Comparison of ENCODE assay signal across 2 cellular contexts in the genomic region with DNA sequence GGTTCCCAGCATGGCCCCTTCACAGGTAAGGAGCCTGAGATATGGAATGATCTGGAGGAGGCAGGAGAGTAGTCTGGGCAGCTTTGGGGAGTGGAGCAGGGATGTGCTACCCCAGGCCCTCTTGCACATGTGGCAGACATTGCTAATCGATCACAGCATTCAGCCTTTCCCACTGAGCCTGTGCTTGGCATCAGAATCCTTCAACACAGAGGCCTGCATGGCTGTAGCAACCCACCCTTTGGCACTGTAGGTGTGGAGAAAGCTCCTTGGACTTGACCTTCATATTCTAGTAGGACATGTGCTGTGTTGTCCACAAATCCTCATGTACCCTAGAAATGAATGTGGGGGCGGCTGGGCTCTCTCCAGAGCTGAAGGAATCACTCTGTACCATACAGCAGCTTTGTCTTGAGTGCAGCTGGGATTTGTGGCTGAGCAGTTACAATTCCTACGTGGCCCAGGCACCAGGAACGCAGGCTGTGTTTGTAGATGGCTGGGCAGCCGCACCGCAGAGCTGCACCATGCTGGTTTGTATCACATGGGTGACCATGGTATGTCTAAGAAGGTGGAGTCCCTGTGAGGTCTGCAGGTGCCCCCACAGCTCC.
TF ChIP-seq lines count a peak whose summit lies in the region.

No MANE protein-coding gene starts in this region.

TF ChIP-seq in HEK293, 187 proteins besides CTCF, POLR2A, EP300 and RAD21 (continued from another document):
- TF ChIP-seq ZBTB17 (tag by site-specific recombination; IDR thresholded peaks at IDR 0.05), result peak; percentile 79
- TF ChIP-seq ZBTB1 (tag by site-specific recombination; IDR thresholded peaks at IDR 0.05), result no peak

TF ChIP-seq in K562, 482 proteins besides CTCF, POLR2A, EP300 and RAD21 (continued from another document):
- TF ChIP-seq, protein P1, sequence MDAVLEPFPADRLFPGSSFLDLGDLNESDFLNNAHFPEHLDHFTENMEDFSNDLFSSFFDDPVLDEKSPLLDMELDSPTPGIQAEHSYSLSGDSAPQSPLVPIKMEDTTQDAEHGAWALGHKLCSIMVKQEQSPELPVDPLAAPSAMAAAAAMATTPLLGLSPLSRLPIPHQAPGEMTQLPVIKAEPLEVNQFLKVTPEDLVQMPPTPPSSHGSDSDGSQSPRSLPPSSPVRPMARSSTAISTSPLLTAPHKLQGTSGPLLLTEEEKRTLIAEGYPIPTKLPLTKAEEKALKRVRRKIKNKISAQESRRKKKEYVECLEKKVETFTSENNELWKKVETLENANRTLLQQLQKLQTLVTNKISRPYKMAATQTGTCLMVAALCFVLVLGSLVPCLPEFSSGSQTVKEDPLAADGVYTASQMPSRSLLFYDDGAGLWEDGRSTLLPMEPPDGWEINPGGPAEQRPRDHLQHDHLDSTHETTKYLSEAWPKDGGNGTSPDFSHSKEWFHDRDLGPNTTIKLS (IDR thresholded peaks at IDR 0.05; ENCODE audit: borderline replicate concordance, low read depth), result peak; percentile 43; the same call in 1 of the 2 replicates
- TF ChIP-seq, protein P2, sequence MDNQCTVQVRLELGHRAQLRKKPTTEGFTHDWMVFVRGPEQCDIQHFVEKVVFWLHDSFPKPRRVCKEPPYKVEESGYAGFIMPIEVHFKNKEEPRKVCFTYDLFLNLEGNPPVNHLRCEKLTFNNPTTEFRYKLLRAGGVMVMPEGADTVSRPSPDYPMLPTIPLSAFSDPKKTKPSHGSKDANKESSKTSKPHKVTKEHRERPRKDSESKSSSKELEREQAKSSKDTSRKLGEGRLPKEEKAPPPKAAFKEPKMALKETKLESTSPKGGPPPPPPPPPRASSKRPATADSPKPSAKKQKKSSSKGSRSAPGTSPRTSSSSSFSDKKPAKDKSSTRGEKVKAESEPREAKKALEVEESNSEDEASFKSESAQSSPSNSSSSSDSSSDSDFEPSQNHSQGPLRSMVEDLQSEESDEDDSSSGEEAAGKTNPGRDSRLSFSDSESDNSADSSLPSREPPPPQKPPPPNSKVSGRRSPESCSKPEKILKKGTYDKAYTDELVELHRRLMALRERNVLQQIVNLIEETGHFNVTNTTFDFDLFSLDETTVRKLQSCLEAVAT (IDR thresholded peaks at IDR 0.05), result peak in 1 of 2 experiments; percentile 69; a peak in 1 of 4 replicates
- TF ChIP-seq, protein P3, sequence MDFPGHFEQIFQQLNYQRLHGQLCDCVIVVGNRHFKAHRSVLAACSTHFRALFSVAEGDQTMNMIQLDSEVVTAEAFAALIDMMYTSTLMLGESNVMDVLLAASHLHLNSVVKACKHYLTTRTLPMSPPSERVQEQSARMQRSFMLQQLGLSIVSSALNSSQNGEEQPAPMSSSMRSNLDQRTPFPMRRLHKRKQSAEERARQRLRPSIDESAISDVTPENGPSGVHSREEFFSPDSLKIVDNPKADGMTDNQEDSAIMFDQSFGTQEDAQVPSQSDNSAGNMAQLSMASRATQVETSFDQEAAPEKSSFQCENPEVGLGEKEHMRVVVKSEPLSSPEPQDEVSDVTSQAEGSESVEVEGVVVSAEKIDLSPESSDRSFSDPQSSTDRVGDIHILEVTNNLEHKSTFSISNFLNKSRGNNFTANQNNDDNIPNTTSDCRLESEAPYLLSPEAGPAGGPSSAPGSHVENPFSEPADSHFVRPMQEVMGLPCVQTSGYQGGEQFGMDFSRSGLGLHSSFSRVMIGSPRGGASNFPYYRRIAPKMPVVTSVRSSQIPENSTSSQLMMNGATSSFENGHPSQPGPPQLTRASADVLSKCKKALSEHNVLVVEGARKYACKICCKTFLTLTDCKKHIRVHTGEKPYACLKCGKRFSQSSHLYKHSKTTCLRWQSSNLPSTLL (IDR thresholded peaks at IDR 0.05), result no peak
- TF ChIP-seq, protein P4, sequence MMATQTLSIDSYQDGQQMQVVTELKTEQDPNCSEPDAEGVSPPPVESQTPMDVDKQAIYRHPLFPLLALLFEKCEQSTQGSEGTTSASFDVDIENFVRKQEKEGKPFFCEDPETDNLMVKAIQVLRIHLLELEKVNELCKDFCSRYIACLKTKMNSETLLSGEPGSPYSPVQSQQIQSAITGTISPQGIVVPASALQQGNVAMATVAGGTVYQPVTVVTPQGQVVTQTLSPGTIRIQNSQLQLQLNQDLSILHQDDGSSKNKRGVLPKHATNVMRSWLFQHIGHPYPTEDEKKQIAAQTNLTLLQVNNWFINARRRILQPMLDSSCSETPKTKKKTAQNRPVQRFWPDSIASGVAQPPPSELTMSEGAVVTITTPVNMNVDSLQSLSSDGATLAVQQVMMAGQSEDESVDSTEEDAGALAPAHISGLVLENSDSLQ (IDR thresholded peaks at IDR 0.05), result no peak
- TF ChIP-seq EGR1 (conservative IDR thresholded peaks at IDR 0.05), result 0 out of 2 replicates have a peak, but pooled peaks have one; percentile 18
- TF ChIP-seq, protein P5, sequence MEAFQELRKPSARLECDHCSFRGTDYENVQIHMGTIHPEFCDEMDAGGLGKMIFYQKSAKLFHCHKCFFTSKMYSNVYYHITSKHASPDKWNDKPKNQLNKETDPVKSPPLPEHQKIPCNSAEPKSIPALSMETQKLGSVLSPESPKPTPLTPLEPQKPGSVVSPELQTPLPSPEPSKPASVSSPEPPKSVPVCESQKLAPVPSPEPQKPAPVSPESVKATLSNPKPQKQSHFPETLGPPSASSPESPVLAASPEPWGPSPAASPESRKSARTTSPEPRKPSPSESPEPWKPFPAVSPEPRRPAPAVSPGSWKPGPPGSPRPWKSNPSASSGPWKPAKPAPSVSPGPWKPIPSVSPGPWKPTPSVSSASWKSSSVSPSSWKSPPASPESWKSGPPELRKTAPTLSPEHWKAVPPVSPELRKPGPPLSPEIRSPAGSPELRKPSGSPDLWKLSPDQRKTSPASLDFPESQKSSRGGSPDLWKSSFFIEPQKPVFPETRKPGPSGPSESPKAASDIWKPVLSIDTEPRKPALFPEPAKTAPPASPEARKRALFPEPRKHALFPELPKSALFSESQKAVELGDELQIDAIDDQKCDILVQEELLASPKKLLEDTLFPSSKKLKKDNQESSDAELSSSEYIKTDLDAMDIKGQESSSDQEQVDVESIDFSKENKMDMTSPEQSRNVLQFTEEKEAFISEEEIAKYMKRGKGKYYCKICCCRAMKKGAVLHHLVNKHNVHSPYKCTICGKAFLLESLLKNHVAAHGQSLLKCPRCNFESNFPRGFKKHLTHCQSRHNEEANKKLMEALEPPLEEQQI (IDR thresholded peaks at IDR 0.05), result no peak
